14 cellular contexts compared by ENCODE assay signal in the genomic region with DNA sequence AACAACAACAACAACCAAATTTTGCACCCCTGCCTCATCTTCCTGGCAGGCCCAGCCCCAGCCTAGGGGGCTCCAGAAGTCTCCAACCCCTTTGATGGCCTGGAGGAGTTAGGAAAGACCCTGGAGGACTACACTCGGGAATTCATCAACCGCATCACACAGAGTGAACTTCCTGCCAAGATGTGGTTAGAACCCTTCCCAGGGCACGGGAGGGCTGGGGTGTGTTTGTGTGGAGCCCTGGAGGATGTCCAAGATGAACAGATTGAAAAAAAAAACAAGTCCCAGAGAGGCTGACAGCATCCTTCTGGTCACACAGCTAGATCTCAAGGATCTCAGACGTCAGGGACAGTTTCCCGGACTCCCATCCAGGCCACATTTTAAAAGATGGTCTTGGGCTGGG. TPM values are rescaled to one million over a fixed set of nuclear protein-coding genes. Genes with fewer than 3 reads are reported as not detected.
DNase-seq lines count a peak whose midpoint lies in the region; ATAC-seq and TF ChIP-seq lines count a peak whose summit lies in the region.
"Had no signal": no experiment of that assay in that cellular context is flagged by ENCODE, and none has a peak within 500 bp of the region (broad histone marks: within the 10 kb centered on the region; RNA-seq: fewer than 3 reads in every experiment).

No MANE protein-coding gene starts in this region.

- 29% methylated on average over 5 of the region's 5 CpGs for WGBS in liver

- H3K27ac ChIP-seq in ACC112 (ENCODE audit: low read depth, low read length) (peak overlapping the region; percentile 70), liver (ENCODE audit: low read depth in 1 of 2, low read length in 2 of 2) (peak overlapping the region; percentile 94 to 95)
- H3K27ac ChIP-seq: HL-60 had no signal

- no peaks in the 10 kb centered on the region for H3K79me2 ChIP-seq in ACC112 (ENCODE audit: control insufficient read depth, insufficient read depth, low read length, unreplicated experiment)

- H3K4me1 ChIP-seq in ACC112 (ENCODE audit: control insufficient read depth, insufficient read depth, low read length, unreplicated experiment) (peaks cover 25% of the 10 kb centered on the region), liver (ENCODE audit: control insufficient read depth in 4 of 4, insufficient read depth in 4 of 4, low read length in 3 of 4) (peaks cover 25 to 65% (median 47%) of the 10 kb centered on the region in 4 donors)

- TF ChIP-seq RAD21 in liver (IDR thresholded peaks at IDR 0.05): no peak

- no peak overlapping the region for H2AFZ ChIP-seq in ACC112 (ENCODE audit: low read length, unreplicated experiment)

- H3K4me3 ChIP-seq in ACC112 (ENCODE audit: low read depth, low read length): 0 out of 2 replicates have a peak overlapping the region, but pooled peaks have one; percentile 15
- H3K4me3 ChIP-seq in liver (ENCODE audit: low read depth in 1 of 3, low read length in 3 of 3): peak overlapping the region in 2 of 3 donors; percentile 38 to 63
- H3K4me3 ChIP-seq: A549, lung had no signal

- TF ChIP-seq CTCF in liver (IDR thresholded peaks at IDR 0.05; ENCODE audit: low read depth, low read length, missing input control) (no peak), GM10248 (IDR thresholded peaks at IDR 0.05; ENCODE audit: control extremely low read depth, extremely low read depth, low read depth, missing control alignments) (no peak)

- H3K36me3 ChIP-seq in ACC112 (ENCODE audit: insufficient read depth, low read length): no peaks in the 10 kb centered on the region
- H3K36me3 ChIP-seq in liver (ENCODE audit: control insufficient read depth in 4 of 4, insufficient read depth in 3 of 4, low read depth in 1 of 4, low read length in 3 of 4): no peaks in the 10 kb centered on the region

- ATAC-seq in HG02571 (IDR thresholded peaks at IDR 0.05; ENCODE audit: unreplicated experiment): no peak

- DNase-seq in HT1080 (ENCODE audit: low read depth): peak; percentile 61
- DNase-seq in brain pericyte (ENCODE audit: low read depth, low spot score): peak; percentile 83
- DNase-seq in GM10248 (ENCODE audit: extremely low spot score): no peak
- DNase-seq in stimulated activated CD4-positive, alpha-beta T cell treated with anti-CD3 and anti-CD28 coated beads, Interleukin-4, amount 100 ng/mL, for 4 hours: no peak
- DNase-seq in NCI-H2107 treated with DMSO at 0.1 percent for 48 hours (lab: John Stamatoyannopoulos, UW; ENCODE audit: unreplicated experiment): no peak

- H3K9ac ChIP-seq in liver (ENCODE audit: low read depth in 1 of 2, low read length in 2 of 2): peak overlapping the region in 1 of 2 donors; percentile 59

- POLR2A ChIA-PET in GM10248 (lab: Yijun Ruan, JAX): no interaction called here

- CTCF ChIA-PET in GM10248 (lab: Yijun Ruan, JAX): no interaction called here

- no peaks in the 10 kb centered on the region for H3K9me3 ChIP-seq in liver (ENCODE audit: control insufficient read depth in 4 of 4, low read length in 3 of 4)
- H3K9me3 ChIP-seq: A549 had no signal

- H3K27me3 ChIP-seq in ACC112 (ENCODE audit: insufficient read depth, low read length) (no peaks in the 10 kb centered on the region), liver (ENCODE audit: control insufficient read depth in 4 of 4, insufficient read depth in 4 of 4, low read length in 3 of 4) (no peaks in the 10 kb centered on the region)

TF ChIP-seq in liver, 16 proteins besides CTCF, POLR2A, EP300 and RAD21:
- TF ChIP-seq EGR1 (IDR thresholded peaks at IDR 0.05; ENCODE audit: low read depth in 2 of 2) (no peak), GABPA (IDR thresholded peaks at IDR 0.05 in 1 of 2, conservative IDR thresholded peaks at IDR 0.05 in 1 of 2) (no peak), RXRA (IDR thresholded peaks at IDR 0.05) (no peak), JUND (IDR thresholded peaks at IDR 0.05) (no peak), TAF1 (conservative IDR thresholded peaks at IDR 0.05) (no peak), SP1 (IDR thresholded peaks at IDR 0.05) (no peak)
- TF ChIP-seq, protein P1, sequence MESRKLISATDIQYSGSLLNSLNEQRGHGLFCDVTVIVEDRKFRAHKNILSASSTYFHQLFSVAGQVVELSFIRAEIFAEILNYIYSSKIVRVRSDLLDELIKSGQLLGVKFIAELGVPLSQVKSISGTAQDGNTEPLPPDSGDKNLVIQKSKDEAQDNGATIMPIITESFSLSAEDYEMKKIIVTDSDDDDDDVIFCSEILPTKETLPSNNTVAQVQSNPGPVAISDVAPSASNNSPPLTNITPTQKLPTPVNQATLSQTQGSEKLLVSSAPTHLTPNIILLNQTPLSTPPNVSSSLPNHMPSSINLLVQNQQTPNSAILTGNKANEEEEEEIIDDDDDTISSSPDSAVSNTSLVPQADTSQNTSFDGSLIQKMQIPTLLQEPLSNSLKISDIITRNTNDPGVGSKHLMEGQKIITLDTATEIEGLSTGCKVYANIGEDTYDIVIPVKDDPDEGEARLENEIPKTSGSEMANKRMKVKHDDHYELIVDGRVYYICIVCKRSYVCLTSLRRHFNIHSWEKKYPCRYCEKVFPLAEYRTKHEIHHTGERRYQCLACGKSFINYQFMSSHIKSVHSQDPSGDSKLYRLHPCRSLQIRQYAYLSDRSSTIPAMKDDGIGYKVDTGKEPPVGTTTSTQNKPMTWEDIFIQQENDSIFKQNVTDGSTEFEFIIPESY (IDR thresholded peaks at IDR 0.05): no peak
- TF ChIP-seq, protein P2, sequence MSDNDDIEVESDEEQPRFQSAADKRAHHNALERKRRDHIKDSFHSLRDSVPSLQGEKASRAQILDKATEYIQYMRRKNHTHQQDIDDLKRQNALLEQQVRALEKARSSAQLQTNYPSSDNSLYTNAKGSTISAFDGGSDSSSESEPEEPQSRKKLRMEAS (IDR thresholded peaks at IDR 0.05): no peak

RNA-seq across cellular contexts. Expression of a gene that starts 13.3 kb away (rescaled TPM):
- 0.37 and 2.7 TPM in 2 replicates for total RNA-seq in HT1080 (2014; rRNA removed; shearing (Covaris generic))
- polyA plus RNA-seq in HT1080 (2015; cell fraction: cytosol; rRNA removed): 0.44 and 21.9 TPM in 2 replicates
- polyA plus RNA-seq in HT1080 (2015; cell fraction: nucleus; rRNA removed): 0.43 TPM in 1 of 2 replicates, not detected in the other
- 1,000 to 10,000 TPM in 1 of 2 donors, 100 to 1,000 TPM in 1; 612 to 1,996 TPM for total RNA-seq in liver
- over 10,000 TPM in 1 of 2 donors, 1,000 to 10,000 TPM in 1; 3,937 to 10,095 TPM for polyA plus RNA-seq in liver
- polyA plus RNA-seq: neural cell had no signal

RNA-seq across cellular contexts. Expression of a gene that starts 14.3 kb away (rescaled TPM):
- total RNA-seq in HT1080 (2014; rRNA removed; shearing (Covaris generic)): not detected in 2 replicates
- polyA plus RNA-seq in HT1080 (2015; cell fraction: cytosol; rRNA removed): not detected in 2 replicates
- polyA plus RNA-seq in HT1080 (2015; cell fraction: nucleus; rRNA removed): not detected in 2 replicates
- total RNA-seq in liver: 100 to 1,000 TPM in 1 of 2 donors, 1 to 10 TPM in 1; 1.0 to 131 TPM
- 100 to 1,000 TPM; 418 to 420 TPM for polyA plus RNA-seq in liver
- total RNA-seq: endothelial cell of umbilical vein, lung, skeletal muscle tissue had no signal
- polyA plus RNA-seq: A549, endothelial cell of umbilical vein, neural cell had no signal

RNA-seq across cellular contexts. Expression of a gene that starts 18.1 kb away (rescaled TPM):
- total RNA-seq in HT1080 (2014; rRNA removed; shearing (Covaris generic)): not detected in 2 replicates
- polyA plus RNA-seq in HT1080 (2015; cell fraction: cytosol; rRNA removed): not detected in 2 replicates
- not detected in 2 replicates for polyA plus RNA-seq in HT1080 (2015; cell fraction: nucleus; rRNA removed)
- 1,000 to 10,000 TPM in 1 of 2 donors, 100 to 1,000 TPM in 1; 660 to 1,200 TPM for total RNA-seq in liver
- 1,000 to 10,000 TPM; 2,878 to 3,399 TPM for polyA plus RNA-seq in liver
- total RNA-seq: endothelial cell of umbilical vein, skeletal muscle tissue had no signal
- polyA plus RNA-seq: endothelial cell of umbilical vein, neural cell had no signal

RNA-seq across cellular contexts. Expression of a gene that starts 22.1 kb away (rescaled TPM):
- total RNA-seq in HT1080 (2014; rRNA removed; shearing (Covaris generic)): 1.4 and 1.9 TPM in 2 replicates
- 0.88 and 2.1 TPM in 2 replicates for polyA plus RNA-seq in HT1080 (2015; cell fraction: cytosol; rRNA removed)
- 1.5 and 2.5 TPM in 2 replicates for polyA plus RNA-seq in HT1080 (2015; cell fraction: nucleus; rRNA removed)
- total RNA-seq in liver: 1,000 to 10,000 TPM; 1,884 to 3,491 TPM
- polyA plus RNA-seq in liver: 1,000 to 10,000 TPM; 3,935 to 5,263 TPM

RNA-seq across cellular contexts. Expression of a gene that starts 27.4 kb away (rescaled TPM):
- 34.2 and 51.5 TPM in 2 replicates for total RNA-seq in HT1080 (2014; rRNA removed; shearing (Covaris generic))
- 52.2 and 58.0 TPM in 2 replicates for polyA plus RNA-seq in HT1080 (2015; cell fraction: cytosol; rRNA removed)
- polyA plus RNA-seq in HT1080 (2015; cell fraction: nucleus; rRNA removed): 101 and 107 TPM in 2 replicates
- total RNA-seq in liver: 10 to 100 TPM; 46.2 to 56.7 TPM
- 10 to 100 TPM; 35.8 to 94.5 TPM for polyA plus RNA-seq in liver

Comparison
In these comparisons a context has a peak if more than half of its experiments do, and no peak if none do; other contexts are left out.
1. DNase-seq: peak in HT1080 (single experiment) and brain pericyte (single experiment); none in GM10248 (single experiment), stimulated activated CD4-positive, alpha-beta T cell treated with anti-CD3 and anti-CD28 coated beads, Interleukin-4, amount 100 ng/mL, for 4 hours (0 of 2) and NCI-H2107 treated with DMSO at 0.1 percent for 48 hours (single experiment).
2. RNA of a gene that starts 13.3 kb away (total RNA-seq): 612 to 1,996 TPM in liver; 0.37 to 2.7 TPM in HT1080; every median in the first group is over 100 times any median in the second.
3. RNA of a gene that starts 18.1 kb away (total RNA-seq): 660 to 1,200 TPM in liver; not detected in HT1080; every median in the first group is over 100 times any median in the second.